In genomic region chr9:6822696-6823095, GRCh38 we compare ENCODE assay signal across 30 cellular contexts.
"Had no signal": no experiment of that assay in that cellular context is flagged by ENCODE, and none has a peak within 500 bp of the region (broad histone marks: within the 10 kb centered on the region; RNA-seq: fewer than 3 reads in every experiment).

No MANE protein-coding gene starts in this region.

- H3K9me3 Mint-ChIP-seq: activated B cell treated with CpG ODN at 0.5 μM for 24 hours; activated CD8-positive, alpha-beta T cell treated with anti-CD3 and anti-CD28 coated beads for 36 hours; activated naive CD8-positive, alpha-beta T cell treated with anti-CD3 and anti-CD28 coated beads, Interleukin-2, amount 50 U/mL, for 24 hours; activated T-helper 17 cell treated with anti-CD3 and anti-CD28 coated beads, Interleukin-2, amount 50 U/mL, for 72 hours; T-helper 1 cell treated with Interleukin-12 subunit alpha and Interleukin-12 subunit beta and Interleukin-4 antibody, amounts not matched to agents 30 μg/mL and 1 μg/mL, for 36 hours had no signal

- H3K9me2 ChIP-seq: SK-N-SH had no signal

- ATAC-seq: activated CD8-positive, alpha-beta T cell treated with anti-CD3 and anti-CD28 coated beads for 36 hours; activated naive CD8-positive, alpha-beta T cell treated with anti-CD3 and anti-CD28 coated beads, Interleukin-2, amount 50 U/mL, for 24 hours; activated T-cell treated with anti-CD3 and anti-CD28 coated beads, Interleukin-2, amount 50 U/mL, for 72 hours; activated T-helper 17 cell treated with anti-CD3 and anti-CD28 coated beads, Interleukin-2, amount 50 U/mL, for 72 hours; Panc1 had no signal

- H3K9me3 ChIP-seq: MG63, SJSA1, SK-N-SH had no signal

- H3K27ac ChIP-seq: brain microvascular endothelial cell, SJSA1 had no signal

- H3K4me1 ChIP-seq: SJSA1 had no signal

- H3K36me3 ChIP-seq: MG63, SJSA1 had no signal

- H3K27me3 Mint-ChIP-seq: activated B cell treated with CpG ODN at 0.5 μM for 24 hours; activated CD8-positive, alpha-beta T cell treated with anti-CD3 and anti-CD28 coated beads for 36 hours; activated naive CD8-positive, alpha-beta T cell; activated naive CD8-positive, alpha-beta T cell treated with anti-CD3 and anti-CD28 coated beads, Interleukin-2, amount 50 U/mL, for 24 hours; activated T-helper 17 cell treated with anti-CD3 and anti-CD28 coated beads, Interleukin-2, amount 50 U/mL, for 72 hours had no signal

- H3K4me2 ChIP-seq: SK-N-SH had no signal

- H3K4me3 Mint-ChIP-seq: activated B cell treated with CpG ODN at 0.5 μM for 24 hours; activated CD8-positive, alpha-beta T cell treated with anti-CD3 and anti-CD28 coated beads for 36 hours; activated naive CD8-positive, alpha-beta T cell; activated naive CD8-positive, alpha-beta T cell treated with anti-CD3 and anti-CD28 coated beads, Interleukin-2, amount 50 U/mL, for 24 hours; activated T-cell treated with anti-CD3 and anti-CD28 coated beads, Interleukin-2, amount 50 U/mL, for 72 hours; activated T-helper 17 cell treated with anti-CD3 and anti-CD28 coated beads, Interleukin-2, amount 50 U/mL, for 72 hours; T-helper 1 cell treated with Interleukin-12 subunit alpha and Interleukin-12 subunit beta and Interleukin-4 antibody, amounts not matched to agents 30 μg/mL and 1 μg/mL, for 36 hours; T-helper 2 cell treated with Interferon-gamma antibody and Interleukin-4, amounts not matched to agents 5 μg/mL and 100 μg/mL, for 36 hours had no signal

- H3K27me3 ChIP-seq: brain microvascular endothelial cell, MG63, SJSA1 had no signal

- H3K27ac Mint-ChIP-seq: activated B cell treated with CpG ODN at 0.5 μM for 24 hours; activated CD8-positive, alpha-beta T cell treated with anti-CD3 and anti-CD28 coated beads for 36 hours; activated naive CD8-positive, alpha-beta T cell; activated naive CD8-positive, alpha-beta T cell treated with anti-CD3 and anti-CD28 coated beads, Interleukin-2, amount 50 U/mL, for 24 hours; activated T-cell treated with anti-CD3 and anti-CD28 coated beads, Interleukin-2, amount 50 U/mL, for 72 hours; activated T-helper 17 cell treated with anti-CD3 and anti-CD28 coated beads, Interleukin-2, amount 50 U/mL, for 72 hours; T-helper 1 cell treated with Interleukin-12 subunit alpha and Interleukin-12 subunit beta and Interleukin-4 antibody, amounts not matched to agents 30 μg/mL and 1 μg/mL, for 36 hours; T-helper 2 cell treated with Interferon-gamma antibody and Interleukin-4, amounts not matched to agents 5 μg/mL and 100 μg/mL, for 36 hours had no signal

- H3K4me3 ChIP-seq: MG63, SJSA1 had no signal

- DNase-seq: activated B cell treated with CpG ODN at 0.5 μM for 24 hours; activated CD4-positive, alpha-beta T cell treated with anti-CD3 and anti-CD28 coated beads for 4 hours; activated CD4-positive, CD25-positive, alpha-beta regulatory T cell treated with anti-CD3 and anti-CD28 coated beads, Interleukin-2, amount 50 U/mL, for 72 hours; activated CD8-positive, alpha-beta T cell treated with anti-CD3 and anti-CD28 coated beads for 36 hours; activated effector memory CD4-positive, alpha-beta T cell treated with anti-CD3 and anti-CD28 coated beads, Interleukin-2, amount 50 U/mL, for 16 hours; activated naive CD4-positive, alpha-beta T cell treated with Interleukin-2 at 50 U/mL for 16 hours; activated naive CD8-positive, alpha-beta T cell treated with anti-CD3 and anti-CD28 coated beads, Interleukin-2, amount 50 U/mL, for 24 hours; activated T-cell treated with anti-CD3 and anti-CD28 coated beads, Interleukin-2, amount 50 U/mL, for 1 hour; activated T-cell treated with anti-CD3 and anti-CD28 coated beads, Interleukin-2, amount 50 U/mL, for 72 hours; aorta; brain microvascular endothelial cell; central memory CD4-positive, alpha-beta T cell; Kasumi-1; KG1; MG63; MV-4-11; NCI-H1092; NCI-H1436 treated with DMSO at 0.1 percent for 48 hours; NCI-H1694 treated with DMSO at 0.1 percent for 48 hours; NCI-H2029; NCI-H446; NCI-H524; SHP77 treated with DMSO at 0.1 percent for 48 hours; SK-N-SH had no signal

- H3K9ac ChIP-seq: SK-N-SH had no signal
